21 cellular contexts compared by ENCODE assay signal in the genomic region with DNA sequence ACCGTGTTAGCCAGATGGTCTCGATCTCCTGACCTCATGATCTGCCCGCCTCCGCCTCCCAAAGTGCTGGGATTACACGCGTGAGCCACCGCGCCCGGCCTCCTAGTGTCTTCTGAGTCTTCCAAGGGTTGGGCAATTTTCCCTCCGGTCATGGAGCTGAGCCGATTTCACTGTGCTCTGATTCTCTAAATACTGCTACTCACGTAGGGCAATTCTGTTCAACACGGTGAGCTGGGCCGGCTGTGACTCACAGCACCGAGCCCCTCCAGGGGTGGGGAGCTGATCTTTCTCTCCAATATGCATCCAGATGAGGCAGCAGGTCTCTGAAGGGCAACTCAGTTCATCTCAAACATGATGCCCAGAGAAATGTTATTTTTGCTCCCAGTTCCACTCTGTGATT.
A peak's percentile ranks its signal among the peaks of the same experiment; 100 is the strongest.
DNase-seq lines count a peak whose midpoint lies in the region; ATAC-seq and TF ChIP-seq lines count a peak whose summit lies in the region.
"Had no signal": no experiment of that assay in that cellular context is flagged by ENCODE, and none has a peak within 500 bp of the region (broad histone marks: within the 10 kb centered on the region; RNA-seq: fewer than 3 reads in every experiment).

No MANE protein-coding gene starts in this region.

- H3K4me3 ChIP-seq in AG09309 (ENCODE audit: control insufficient read depth, low read depth, low read length) (no peak overlapping the region), coronary artery (no peak overlapping the region)
- H3K4me3 ChIP-seq: heart left ventricle had no signal

- ATAC-seq in GM18867 (IDR thresholded peaks at IDR 0.05; ENCODE audit: unreplicated experiment) (no peak), GM21367 (IDR thresholded peaks at IDR 0.05; ENCODE audit: unreplicated experiment) (no peak)
- ATAC-seq: heart left ventricle; natural killer cell treated with Interleukin-12 subunit alpha and Interleukin-12 subunit beta and Interleukin-15 and Interleukin-18, amount 100 ng/mL, for 72 hours; stimulated activated naive CD8-positive, alpha-beta T cell treated with anti-CD3 and anti-CD28 coated beads, Interleukin-15, Interleukin-2, amounts not matched to agents 100 U/mL and 50 U/mL, for 24 hours had no signal

- H3K27ac ChIP-seq in coronary artery: peak overlapping the region; percentile 71 to 95

- TF ChIP-seq CTCF in AG09309 (IDR thresholded peaks at IDR 0.05; ENCODE audit: control insufficient read depth, insufficient read depth, low read depth, low read length, missing control alignments): no peak
- no peak for TF ChIP-seq CTCF in coronary artery (IDR thresholded peaks at IDR 0.05)

- peak; percentile 35 for DNase-seq in AG09309 (ENCODE audit: low read depth)
- DNase-seq in HPDE6-E6E7 (ENCODE audit: extremely low spot score): peak; percentile 70
- peak; percentile 69 for DNase-seq in coronary artery (ENCODE audit: low spot score)
- peak; percentile 55 for DNase-seq in mesenteric fat pad (ENCODE audit: low spot score)
- DNase-seq in activated T-cell treated with anti-CD3 and anti-CD28 coated beads, Interleukin-2, amount 50 U/mL, for 1 hour: no peak
- no peak for DNase-seq in HK-2 (ENCODE audit: unreplicated experiment)
- DNase-seq: activated CD4-positive, alpha-beta T cell treated with anti-CD3 and anti-CD28 coated beads for 1 hour; activated naive CD4-positive, alpha-beta T cell treated with anti-CD3 and anti-CD28 coated beads for 36 hours; activated T-cell treated with anti-CD3 and anti-CD28 coated beads for 4 hours; CD8-positive, alpha-beta memory T cell; cortex of kidney; heart left ventricle; HFFc6; MM.1S; NCI-H2029; NCI-H446 treated with DMSO at 0.1 percent for 48 hours; stimulated activated CD4-positive, alpha-beta T cell treated with anti-CD3 and anti-CD28 coated beads, Interleukin-15, amount 100 ng/mL, for 24 hours; stimulated activated naive CD8-positive, alpha-beta T cell treated with anti-CD3 and anti-CD28 coated beads, Interleukin-15, Interleukin-2, amounts not matched to agents 100 U/mL and 50 U/mL, for 24 hours had no signal

Comparison
In these comparisons a context has a peak if more than half of its experiments do, and no peak if none do; other contexts are left out.
1. DNase-seq: peak in AG09309 (single experiment), HPDE6-E6E7 (single experiment), coronary artery (single experiment) and mesenteric fat pad (single experiment); none in activated T-cell treated with anti-CD3 and anti-CD28 coated beads, Interleukin-2, amount 50 U/mL, for 1 hour (single experiment) and HK-2 (single experiment).